In genomic region chr2:99489758-99490087, GRCh38 we compare ENCODE assay signal across 8 cellular contexts. TPM values are rescaled to one million over a fixed set of nuclear protein-coding genes. Genes with fewer than 3 reads are reported as not detected.
DNase-seq lines count a peak whose midpoint lies in the region; ATAC-seq, FAIRE-seq and TF ChIP-seq lines count a peak whose summit lies in the region.

TSS of gene REV1 (minus strand) at chr2:99490017. CDS start at chr2:99464975, 25,042 bp downstream.

- peak within 1 kb of the TSS; percentile 99 for H3K27ac Mint-ChIP-seq in T-helper 17 cell

- FAIRE-seq in frontal cortex (lab: Jason Lieb, UNC), result no peak

- ATAC-seq in GM19397 (IDR thresholded peaks at IDR 0.05; ENCODE audit: unreplicated experiment) (peak; percentile 47), T-helper 17 cell (no peak), HG02970 (IDR thresholded peaks at IDR 0.05; ENCODE audit: low FRiP score, unreplicated experiment) (no peak), HG03521 (IDR thresholded peaks at IDR 0.05; ENCODE audit: unreplicated experiment) (no peak)

- peaks cover 11% of the 10 kb centered on the region for H3K4me1 ChIP-seq in parathyroid adenoma

- peak within 1 kb of the TSS; percentile 100 for H3K4me3 Mint-ChIP-seq in T-helper 17 cell

- H3K36me3 ChIP-seq in parathyroid adenoma (ENCODE audit: control insufficient read depth, insufficient read depth, low read length), result no peaks in the 10 kb centered on the region

- H3K4me3 ChIP-seq in parathyroid adenoma (ENCODE audit: low read depth, low read length), result peak within 1 kb of the TSS; percentile 60

- no peak for TF ChIP-seq CTCF in parathyroid adenoma (IDR thresholded peaks at IDR 0.05)

- H3K27me3 Mint-ChIP-seq in T-helper 17 cell, result peaks cover 12% of the 10 kb centered on the region

- H3K36me3 Mint-ChIP-seq in T-helper 17 cell (ENCODE audit: low read depth), result peaks cover 4% of the 10 kb centered on the region

- peak within 1 kb of the TSS; percentile 87 for H3K27ac ChIP-seq in parathyroid adenoma

- no peaks in the 10 kb centered on the region for H3K27me3 ChIP-seq in parathyroid adenoma (ENCODE audit: control insufficient read depth, insufficient read depth, low read length)

- H2AFZ ChIP-seq in parathyroid adenoma, result peak within 1 kb of the TSS; percentile 100

- DNase-seq in T-helper 17 cell, result no peak
- DNase-seq in frontal cortex (ENCODE audit: low spot score in 2 of 2), result no peak
- DNase-seq in HuH-7 (ENCODE audit: low spot score), result no peak
- no peak for DNase-seq in HuH-7.5 (ENCODE audit: low spot score)

- H3K9me3 ChIP-seq in T-helper 17 cell (ENCODE audit: control insufficient read depth, low read length, poor library complexity, severe bottlenecking), result no peaks in the 10 kb centered on the region
- no peaks in the 10 kb centered on the region for H3K9me3 ChIP-seq in parathyroid adenoma (ENCODE audit: control insufficient read depth, low read length)

- H3K4me1 Mint-ChIP-seq in T-helper 17 cell, result peaks cover 38% of the 10 kb centered on the region

- H3K4me2 ChIP-seq in parathyroid adenoma (ENCODE audit: low read length), result peak within 1 kb of the TSS; percentile 78

- peaks cover 31% of the 10 kb centered on the region for H3K79me2 ChIP-seq in parathyroid adenoma

- H3K9ac ChIP-seq in parathyroid adenoma, result peak within 1 kb of the TSS; percentile 57

RNA-seq across cellular contexts. Expression of gene REV1, which starts in this region (rescaled TPM):
- total RNA-seq in T-helper 17 cell (10 to 100 TPM; 41.7 to 47.3 TPM), frontal cortex (84.8 TPM)
